ENCODE assay signal across 8 cellular contexts in the genomic region with DNA sequence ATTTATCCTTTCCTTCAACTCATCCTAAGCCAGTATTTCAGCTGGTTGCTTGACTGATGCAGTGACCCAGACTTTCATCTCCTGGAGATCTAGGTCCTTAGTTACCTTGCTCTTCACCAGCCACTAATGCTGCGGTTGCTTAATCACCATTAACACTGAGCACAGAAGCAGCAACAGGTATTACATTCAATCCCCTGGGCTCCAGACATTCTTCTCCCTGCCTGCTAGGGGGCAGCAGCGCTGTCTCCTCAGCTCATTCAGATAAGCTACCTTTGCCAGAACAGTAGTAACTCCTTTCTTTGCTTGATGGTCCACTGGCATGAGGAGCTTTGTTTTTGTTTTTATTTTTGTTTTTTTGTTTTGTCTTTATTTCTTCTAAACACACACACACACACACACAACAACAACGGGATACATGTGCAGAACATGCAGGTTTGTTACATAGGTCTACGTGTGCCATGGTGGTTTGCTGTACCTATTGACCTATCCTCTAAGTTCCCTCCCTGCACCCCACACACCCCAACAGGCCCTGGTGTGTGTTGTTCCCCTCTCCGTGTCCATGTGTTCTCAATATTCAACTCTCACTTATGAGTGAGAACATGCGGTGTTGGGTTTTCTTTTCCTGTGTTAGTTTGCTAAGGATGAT.
DNase-seq lines count a peak whose midpoint lies in the region; ATAC-seq and TF ChIP-seq lines count a peak whose summit lies in the region.

No MANE protein-coding gene starts in this region.

- H3K27ac Mint-ChIP-seq in endothelial cell (ENCODE audit: unreplicated experiment): no peak overlapping the region
- no peak overlapping the region for H3K27ac Mint-ChIP-seq in activated naive CD4-positive, alpha-beta T cell treated with anti-CD3 and anti-CD28 coated beads, Interleukin-2, amount 10 ng/mL, durations not matched to agents 7 days and 5 days

- H3K4me1 ChIP-seq in left ventricle myocardium inferior (no peaks in the 10 kb centered on the region), thyroid gland (no peaks in the 10 kb centered on the region)

- DNase-seq in left ventricle myocardium inferior (no peak), Right ventricle myocardium inferior (ENCODE audit: missing footprints) (no peak), NCI-H69 (lab: John Stamatoyannopoulos, UW) (peak; percentile 85), endothelial cell (ENCODE audit: low spot score) (peak; percentile 36), thyroid gland (peak; percentile 33 to 64), NCI-H1436 treated with DMSO at 0.1 percent for 48 hours (lab: John Stamatoyannopoulos, UW) (no peak)
- no peak for DNase-seq in activated naive CD4-positive, alpha-beta T cell treated with anti-CD3 and anti-CD28 coated beads, Interleukin-2, amount 10 ng/mL, durations not matched to agents 7 days and 5 days

- H3K9me3 ChIP-seq in left ventricle myocardium inferior (replicated peaks) (peaks cover 38% of the 10 kb centered on the region), thyroid gland (no peaks in the 10 kb centered on the region)

- CTCF ChIA-PET in activated naive CD4-positive, alpha-beta T cell treated with anti-CD3 and anti-CD28 coated beads, Interleukin-2, amount 10 ng/mL, durations not matched to agents 7 days and 5 days (lab: Charles Lee): interaction anchor here (0.6 to 1.2 kb wide), 5 partner anchors 12 to 715 kb away, joined by 3 read pairs; no protein-coding TSS in a partner anchor

- H3K27me3 ChIP-seq in left ventricle myocardium inferior (ENCODE audit: low read depth) (no peaks in the 10 kb centered on the region), thyroid gland (no peaks in the 10 kb centered on the region)

- H3K4me1 Mint-ChIP-seq in endothelial cell (ENCODE audit: unreplicated experiment): no peaks in the 10 kb centered on the region
- no peaks in the 10 kb centered on the region for H3K4me1 Mint-ChIP-seq in activated naive CD4-positive, alpha-beta T cell treated with anti-CD3 and anti-CD28 coated beads, Interleukin-2, amount 10 ng/mL, durations not matched to agents 7 days and 5 days

- H3K27ac ChIP-seq in left ventricle myocardium inferior (replicated peaks) (no peak overlapping the region), thyroid gland (no peak overlapping the region)

- peak; percentile 8 for TF ChIP-seq CTCF in left ventricle myocardium inferior (IDR thresholded peaks at IDR 0.05; ENCODE audit: borderline replicate concordance)
- TF ChIP-seq CTCF in endothelial cell (IDR thresholded peaks at IDR 0.05; ENCODE audit: unreplicated experiment): peak; percentile 23
- peak in 4 of 6 experiments; percentile 31 to 62 (median 56) for TF ChIP-seq CTCF in thyroid gland (IDR thresholded peaks at IDR 0.05)

- peaks cover 1% of the 10 kb centered on the region for H3K27me3 Mint-ChIP-seq in endothelial cell (ENCODE audit: unreplicated experiment)
- no peaks in the 10 kb centered on the region for H3K27me3 Mint-ChIP-seq in activated naive CD4-positive, alpha-beta T cell treated with anti-CD3 and anti-CD28 coated beads, Interleukin-2, amount 10 ng/mL, durations not matched to agents 7 days and 5 days

- TF ChIP-seq POLR2A in thyroid gland (IDR thresholded peaks at IDR 0.05): no peak

- intact Hi-C loops in left ventricle myocardium inferior (cut with micrococcal nuclease) (no loop called here), Right ventricle myocardium inferior (cut with DNase I) (no loop called here), thyroid gland (cut with DNase I) (loop anchor here (5.0 to 10.0 kb wide), 2 partner anchors 100 to 607 kb away; no protein-coding TSS in a partner anchor)

- WGBS in thyroid gland, 2 donors: 75 to 76% methylated on average over 6 of the region's 6 CpGs

- H3K4me3 ChIP-seq in left ventricle myocardium inferior: no peak overlapping the region
- no peak overlapping the region for H3K4me3 ChIP-seq in thyroid gland (replicated peaks in 1 of 3)

- no peaks in the 10 kb centered on the region for H3K36me3 ChIP-seq in left ventricle myocardium inferior
- H3K36me3 ChIP-seq in thyroid gland: no peaks in the 10 kb centered on the region

- no peak for ATAC-seq in Right ventricle myocardium inferior
- no peak for ATAC-seq in HG02870 (IDR thresholded peaks at IDR 0.05; ENCODE audit: unreplicated experiment)

- no peaks in the 10 kb centered on the region for H3K36me3 Mint-ChIP-seq in endothelial cell (ENCODE audit: low read depth, unreplicated experiment)
- H3K36me3 Mint-ChIP-seq in activated naive CD4-positive, alpha-beta T cell treated with anti-CD3 and anti-CD28 coated beads, Interleukin-2, amount 10 ng/mL, durations not matched to agents 7 days and 5 days: no peaks in the 10 kb centered on the region

- no peak overlapping the region for H3K4me3 Mint-ChIP-seq in endothelial cell (ENCODE audit: unreplicated experiment)
- H3K4me3 Mint-ChIP-seq in activated naive CD4-positive, alpha-beta T cell treated with anti-CD3 and anti-CD28 coated beads, Interleukin-2, amount 10 ng/mL, durations not matched to agents 7 days and 5 days: no peak overlapping the region

- peaks cover 10% of the 10 kb centered on the region for H3K9me3 Mint-ChIP-seq in endothelial cell (ENCODE audit: unreplicated experiment)
- peaks cover 9% of the 10 kb centered on the region for H3K9me3 Mint-ChIP-seq in activated naive CD4-positive, alpha-beta T cell treated with anti-CD3 and anti-CD28 coated beads, Interleukin-2, amount 10 ng/mL, durations not matched to agents 7 days and 5 days

Comparison
In these comparisons a context has a peak if more than half of its experiments do, and no peak if none do; other contexts are left out.
1. DNase-seq: peak in NCI-H69 (single experiment), endothelial cell (single experiment) and thyroid gland (2 of 2); none in left ventricle myocardium inferior (single experiment), Right ventricle myocardium inferior (single experiment), NCI-H1436 treated with DMSO at 0.1 percent for 48 hours (single experiment) and activated naive CD4-positive, alpha-beta T cell treated with anti-CD3 and anti-CD28 coated beads, Interleukin-2, amount 10 ng/mL, durations not matched to agents 7 days and 5 days (single experiment).
2. Peak in every context shown above with its lines, with median percentiles within 50 percentile points of each other: CTCF ChIP-seq.